26 cellular contexts compared by ENCODE assay signal in the genomic region with DNA sequence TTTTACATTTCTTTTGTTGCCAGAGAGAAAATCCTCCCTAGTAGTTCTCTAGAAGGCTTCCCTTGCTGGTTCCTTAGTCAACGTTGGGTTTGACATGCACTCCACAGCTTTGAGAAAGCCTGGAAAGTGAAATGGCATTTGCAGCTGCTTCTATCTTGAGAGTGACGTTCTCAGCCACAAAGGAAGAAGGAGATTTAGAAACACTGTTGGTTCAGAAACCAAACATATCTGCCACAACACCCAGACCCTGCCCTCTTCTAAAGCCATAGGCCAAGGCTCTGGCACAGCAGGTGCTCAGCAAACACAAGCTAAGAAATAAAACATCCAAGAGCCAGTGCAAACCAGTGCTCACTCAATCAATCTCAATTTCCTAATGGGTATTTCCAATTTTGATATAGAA.
DNase-seq lines count a peak whose midpoint lies in the region; ATAC-seq and TF ChIP-seq lines count a peak whose summit lies in the region.
"Had no signal": no experiment of that assay in that cellular context is flagged by ENCODE, and none has a peak within 500 bp of the region (broad histone marks: within the 10 kb centered on the region; RNA-seq: fewer than 3 reads in every experiment).

No MANE protein-coding gene starts in this region.

- peaks cover 3% of the 10 kb centered on the region for H3K9me3 ChIP-seq in DND-41 (ENCODE audit: insufficient read depth, low read length, severe bottlenecking)
- no peaks in the 10 kb centered on the region for H3K9me3 ChIP-seq in naive thymus-derived CD4-positive, alpha-beta T cell (ENCODE audit: control insufficient read depth in 2 of 3, low read length in 3 of 3)
- H3K9me3 ChIP-seq: A549, ascending aorta, HAP-1 had no signal

- CTCF ChIA-PET in activated CD4-positive, alpha-beta memory T cell treated with anti-CD3 and anti-CD28 coated beads for 36 hours (lab: Charles Lee) = interaction anchor here (1.0 kb wide), 1 partner anchor 16 kb away, joined by 3 read pairs; no protein-coding TSS in a partner anchor
- CTCF ChIA-PET in naive thymus-derived CD4-positive, alpha-beta T cell (lab: Charles Lee) = interaction anchor here (0.6 to 1.7 kb wide), 4 partner anchors 29 to 356 kb away, joined by 3 to 5 read pairs (median 4); no protein-coding TSS in a partner anchor

- peaks cover 38% of the 10 kb centered on the region for H3K4me1 Mint-ChIP-seq in activated T-cell treated with anti-CD3 and anti-CD28 coated beads, Interleukin-2, amount 50 U/mL, for 72 hours (ENCODE audit: low read depth)
- H3K4me1 Mint-ChIP-seq in activated CD4-positive, alpha-beta memory T cell treated with anti-CD3 and anti-CD28 coated beads for 36 hours (ENCODE audit: low read depth) = peaks cover 45% of the 10 kb centered on the region
- H3K4me1 Mint-ChIP-seq in naive thymus-derived CD4-positive, alpha-beta T cell = peaks cover 26 to 65% (median 46%) of the 10 kb centered on the region in 7 donors
- H3K4me1 Mint-ChIP-seq in chondrocyte (ENCODE audit: low read depth) = no peaks in the 10 kb centered on the region
- H3K4me1 Mint-ChIP-seq: mesothelial cell of epicardium had no signal

- no peaks in the 10 kb centered on the region for H3K27me3 Mint-ChIP-seq in activated T-cell treated with anti-CD3 and anti-CD28 coated beads, Interleukin-2, amount 50 U/mL, for 72 hours (ENCODE audit: low read depth)
- no peaks in the 10 kb centered on the region for H3K27me3 Mint-ChIP-seq in activated CD4-positive, alpha-beta memory T cell treated with anti-CD3 and anti-CD28 coated beads for 36 hours
- H3K27me3 Mint-ChIP-seq in naive thymus-derived CD4-positive, alpha-beta T cell = no peaks in the 10 kb centered on the region
- peaks cover 40% of the 10 kb centered on the region for H3K27me3 Mint-ChIP-seq in chondrocyte (ENCODE audit: low read depth)

- H3K4me2 ChIP-seq in DND-41 (ENCODE audit: insufficient read depth, low read length) = no peak overlapping the region
- H3K4me2 ChIP-seq: A549 had no signal

- H3K27ac ChIP-seq in DND-41 (ENCODE audit: low read length) = 0 out of 2 replicates have a peak overlapping the region, but pooled peaks have one; percentile 29
- peak overlapping the region; percentile 55 for H3K27ac ChIP-seq in naive thymus-derived CD4-positive, alpha-beta T cell (ENCODE audit: low read depth, low read length)
- H3K27ac ChIP-seq: A549, ascending aorta, cardiac muscle cell, tibial nerve had no signal

- no peak overlapping the region for H2AFZ ChIP-seq in DND-41 (ENCODE audit: low read depth, low read length)

- intact Hi-C loops in activated CD4-positive, alpha-beta memory T cell treated with anti-CD3 and anti-CD28 coated beads for 36 hours (cut with micrococcal nuclease) = loop anchor here (1.0 kb wide), 1 partner anchor 14 kb away; no protein-coding TSS in a partner anchor
- intact Hi-C loops in naive thymus-derived CD4-positive, alpha-beta T cell (cut with micrococcal nuclease) = loop anchor here in 1 of 2 donors (1.0 kb wide), 1 partner anchor 150 kb away; the partner anchor contains the start of gene SUSD4

- H3K9ac ChIP-seq in DND-41 (ENCODE audit: low read depth, low read length) = no peak overlapping the region

- H4K20me1 ChIP-seq in DND-41 (ENCODE audit: insufficient read depth, low read length) = no peaks in the 10 kb centered on the region

- H3K36me3 Mint-ChIP-seq in activated T-cell treated with anti-CD3 and anti-CD28 coated beads, Interleukin-2, amount 50 U/mL, for 72 hours (ENCODE audit: insufficient read depth in 2 of 2) = peaks cover 2 to 3% of the 10 kb centered on the region in 2 donors
- H3K36me3 Mint-ChIP-seq in activated CD4-positive, alpha-beta memory T cell treated with anti-CD3 and anti-CD28 coated beads for 36 hours = no peaks in the 10 kb centered on the region
- H3K36me3 Mint-ChIP-seq in naive thymus-derived CD4-positive, alpha-beta T cell = peaks cover 0 to 6% (median 3%) of the 10 kb centered on the region in 5 donors
- H3K36me3 Mint-ChIP-seq in chondrocyte (ENCODE audit: low read depth) = no peaks in the 10 kb centered on the region
- H3K36me3 Mint-ChIP-seq: mesothelial cell of epicardium had no signal

- no peaks in the 10 kb centered on the region for H3K79me2 ChIP-seq in DND-41 (ENCODE audit: insufficient read depth, low read length)

- DNase-seq in activated T-cell treated with anti-CD3 and anti-CD28 coated beads, Interleukin-2, amount 50 U/mL, for 72 hours = no peak
- no peak for DNase-seq in activated T-cell treated with anti-CD3 and anti-CD28 coated beads, Interleukin-2, amount 50 U/mL, for 48 hours
- peak; percentile 46 for DNase-seq in DND-41
- DNase-seq in activated CD4-positive, alpha-beta memory T cell treated with anti-CD3 and anti-CD28 coated beads for 36 hours = no peak
- no peak for DNase-seq in naive thymus-derived CD4-positive, alpha-beta T cell
- DNase-seq in chondrocyte (ENCODE audit: low spot score) = no peak
- DNase-seq in activated CD8-positive, alpha-beta memory T cell treated with anti-CD3 and anti-CD28 coated beads for 24 hours = no peak
- DNase-seq: endodermal cell, foreskin fibroblast, GDM1, head of caudate nucleus, kidney, NCI-H1436, NCI-H2081 treated with DMSO at 0.1 percent for 48 hours, NCI-H345, NCI-H748 treated with DMSO at 0.1 percent for 48 hours had no signal

- H3K9me3 Mint-ChIP-seq in activated T-cell treated with anti-CD3 and anti-CD28 coated beads, Interleukin-2, amount 50 U/mL, for 72 hours = peaks cover 0 to 6% of the 10 kb centered on the region in 2 donors
- peaks cover 12% of the 10 kb centered on the region for H3K9me3 Mint-ChIP-seq in activated CD4-positive, alpha-beta memory T cell treated with anti-CD3 and anti-CD28 coated beads for 36 hours
- H3K9me3 Mint-ChIP-seq in naive thymus-derived CD4-positive, alpha-beta T cell = peaks cover 0 to 26% (median 6%) of the 10 kb centered on the region in 11 donors
- peaks cover 15% of the 10 kb centered on the region for H3K9me3 Mint-ChIP-seq in chondrocyte (ENCODE audit: low read depth)

- H3K4me1 ChIP-seq in DND-41 (ENCODE audit: insufficient read depth, low read length) = peaks cover 24% of the 10 kb centered on the region
- H3K4me1 ChIP-seq in naive thymus-derived CD4-positive, alpha-beta T cell (ENCODE audit: control insufficient read depth in 2 of 2, insufficient read depth in 2 of 2, low read length in 2 of 2) = peaks cover 18 to 44% of the 10 kb centered on the region in 2 donors
- H3K4me1 ChIP-seq: A549, ascending aorta, HAP-1, tibial nerve had no signal

- POLR2A ChIA-PET in activated CD4-positive, alpha-beta memory T cell treated with anti-CD3 and anti-CD28 coated beads for 36 hours (lab: Charles Lee) = no interaction called here
- POLR2A ChIA-PET in naive thymus-derived CD4-positive, alpha-beta T cell (lab: Charles Lee) = interaction anchor here (1.3 kb wide), 1 partner anchor 9 kb away, joined by 3 read pairs; no protein-coding TSS in a partner anchor

- peak overlapping the region; percentile 55 for H3K27ac Mint-ChIP-seq in activated T-cell treated with anti-CD3 and anti-CD28 coated beads, Interleukin-2, amount 50 U/mL, for 72 hours
- peak overlapping the region; percentile 77 for H3K27ac Mint-ChIP-seq in activated CD4-positive, alpha-beta memory T cell treated with anti-CD3 and anti-CD28 coated beads for 36 hours
- peak overlapping the region; percentile 84 to 96 (median 91) for H3K27ac Mint-ChIP-seq in naive thymus-derived CD4-positive, alpha-beta T cell
- H3K27ac Mint-ChIP-seq in chondrocyte (ENCODE audit: unreplicated experiment) = no peak overlapping the region
- H3K27ac Mint-ChIP-seq: endodermal cell, mesothelial cell of epicardium, nephron had no signal

- TF ChIP-seq CTCF in DND-41 (IDR thresholded peaks at IDR 0.05; ENCODE audit: borderline replicate concordance, extremely low read depth, low read length, poor library complexity, severe bottlenecking) = no peak
- no peak for TF ChIP-seq CTCF in chondrocyte (IDR thresholded peaks at IDR 0.05)

- ATAC-seq in activated T-cell treated with anti-CD3 and anti-CD28 coated beads, Interleukin-2, amount 50 U/mL, for 72 hours (replicated peaks in 1 of 2) = no peak
- ATAC-seq in DND-41 (ENCODE audit: insufficient read depth, low read depth) (peak; percentile 78), GM21723 (IDR thresholded peaks at IDR 0.05; ENCODE audit: unreplicated experiment) (no peak)
- no peak for ATAC-seq in naive thymus-derived CD4-positive, alpha-beta T cell
- ATAC-seq: A549, esophagus mucosa, K562 had no signal

- no peak overlapping the region for H3K4me3 ChIP-seq in DND-41 (ENCODE audit: low read depth in 1 of 2, low read length in 2 of 2)
- H3K4me3 ChIP-seq in naive thymus-derived CD4-positive, alpha-beta T cell (ENCODE audit: low read length) = no peak overlapping the region
- H3K4me3 ChIP-seq: A549, ascending aorta, cardiac muscle cell, HAP-1, K562, tibial nerve had no signal

- peaks cover 7% of the 10 kb centered on the region for H3K27me3 ChIP-seq in DND-41 (ENCODE audit: insufficient read depth, low read length, poor library complexity)
- no peaks in the 10 kb centered on the region for H3K27me3 ChIP-seq in naive thymus-derived CD4-positive, alpha-beta T cell (ENCODE audit: control insufficient read depth in 2 of 2, insufficient read depth in 2 of 2, low read length in 2 of 2)
- H3K27me3 ChIP-seq: ascending aorta, cardiac muscle cell had no signal

- no peaks in the 10 kb centered on the region for H3K36me3 ChIP-seq in DND-41 (ENCODE audit: insufficient read depth, low read length)
- no peaks in the 10 kb centered on the region for H3K36me3 ChIP-seq in naive thymus-derived CD4-positive, alpha-beta T cell (ENCODE audit: control insufficient read depth in 2 of 3, insufficient read depth in 3 of 3, low read length in 3 of 3)
- H3K36me3 ChIP-seq: ascending aorta, cardiac muscle cell, HAP-1, tibial nerve had no signal

- H3K4me3 Mint-ChIP-seq in activated T-cell treated with anti-CD3 and anti-CD28 coated beads, Interleukin-2, amount 50 U/mL, for 72 hours = peak overlapping the region; percentile 49 to 57
- H3K4me3 Mint-ChIP-seq in activated CD4-positive, alpha-beta memory T cell treated with anti-CD3 and anti-CD28 coated beads for 36 hours = no peak overlapping the region
- peak overlapping the region; percentile 14 to 87 (median 61) for H3K4me3 Mint-ChIP-seq in naive thymus-derived CD4-positive, alpha-beta T cell
- H3K4me3 Mint-ChIP-seq in chondrocyte (ENCODE audit: unreplicated experiment) = no peak overlapping the region
- H3K4me3 Mint-ChIP-seq: endodermal cell, mesothelial cell of epicardium, nephron had no signal

Comparison
In these comparisons a context has a peak if more than half of its experiments do, and no peak if none do; other contexts are left out.
1. H3K4me3 Mint-ChIP-seq: peak in activated T-cell treated with anti-CD3 and anti-CD28 coated beads, Interleukin-2, amount 50 U/mL, for 72 hours (2 of 2) and naive thymus-derived CD4-positive, alpha-beta T cell (10 of 10); none in activated CD4-positive, alpha-beta memory T cell treated with anti-CD3 and anti-CD28 coated beads for 36 hours (single experiment) and chondrocyte (single experiment).